ENCODE assay signal across 15 cellular contexts in genomic region chr17:37717627-37718382, GRCh38. TPM values are rescaled to one million over a fixed set of nuclear protein-coding genes. Genes with fewer than 3 reads are reported as not detected.
DNase-seq lines count a peak whose midpoint lies in the region; ATAC-seq and TF ChIP-seq lines count a peak whose summit lies in the region.
"Had no signal": no experiment of that assay in that cellular context is flagged by ENCODE, and none has a peak within 500 bp of the region (broad histone marks: within the 10 kb centered on the region; RNA-seq: fewer than 3 reads in every experiment).

No MANE protein-coding gene starts in this region.

- H3K4me2 ChIP-seq in hepatocyte: peak overlapping the region; percentile 66

- DNase-seq in activated T-cell treated with anti-CD3 and anti-CD28 coated beads, Interleukin-2, amount 50 U/mL, for 72 hours: no peak
- DNase-seq in activated T-cell treated with anti-CD3 and anti-CD28 coated beads for 4 hours: no peak
- peak; percentile 28 for DNase-seq in RPMI8226
- no peak for DNase-seq in hepatocyte (ENCODE audit: low spot score)
- DNase-seq in thyroid gland: peak in 1 of 2 donors; percentile 41
- no peak for DNase-seq in activated CD4-positive, alpha-beta T cell treated with anti-CD3 and anti-CD28 coated beads, Interleukin-2, amount 10 ng/mL, durations not matched to agents 24 days and 14 days
- DNase-seq in DMS114 treated with DMSO at 0.1 percent for 48 hours (lab: John Stamatoyannopoulos, UW; ENCODE audit: unreplicated experiment): no peak
- DNase-seq: NCI-H1436; NCI-H526 treated with DMSO at 0.1 percent for 48 hours; stimulated activated CD4-positive, alpha-beta T cell treated with anti-CD3 and anti-CD28 coated beads, Interleukin-12 subunit alpha, Interleukin-12 subunit beta, amount 100 ng/mL, for 4 hours; trophoblast cell had no signal

- ATAC-seq in activated T-cell treated with anti-CD3 and anti-CD28 coated beads, Interleukin-2, amount 50 U/mL, for 72 hours (replicated peaks in 1 of 2): peak; percentile 45 to 67
- ATAC-seq in HG03097 (IDR thresholded peaks at IDR 0.05; ENCODE audit: low FRiP score, unreplicated experiment): no peak

- TF ChIP-seq CTCF in hepatocyte (IDR thresholded peaks at IDR 0.05; ENCODE audit: poor library complexity) (no peak), thyroid gland (IDR thresholded peaks at IDR 0.05) (no peak)

- H3K4me3 Mint-ChIP-seq in activated T-cell treated with anti-CD3 and anti-CD28 coated beads, Interleukin-2, amount 50 U/mL, for 72 hours: no peak overlapping the region
- H3K4me3 Mint-ChIP-seq in activated CD4-positive, alpha-beta T cell treated with anti-CD3 and anti-CD28 coated beads, Interleukin-2, amount 10 ng/mL, durations not matched to agents 24 days and 14 days: no peak overlapping the region
- H3K4me3 Mint-ChIP-seq: IgD-negative memory B cell, WTC11 had no signal

- no peaks in the 10 kb centered on the region for H3K9me3 Mint-ChIP-seq in activated T-cell treated with anti-CD3 and anti-CD28 coated beads, Interleukin-2, amount 50 U/mL, for 72 hours
- H3K9me3 Mint-ChIP-seq in activated CD4-positive, alpha-beta T cell treated with anti-CD3 and anti-CD28 coated beads, Interleukin-2, amount 10 ng/mL, durations not matched to agents 24 days and 14 days: no peaks in the 10 kb centered on the region
- H3K9me3 Mint-ChIP-seq: IgD-negative memory B cell, WTC11 had no signal

- no peaks in the 10 kb centered on the region for H3K36me3 ChIP-seq in hepatocyte (replicated peaks; ENCODE audit: insufficient read depth, low read depth)
- H3K36me3 ChIP-seq in thyroid gland: no peaks in the 10 kb centered on the region

- no peaks in the 10 kb centered on the region for H3K9me3 ChIP-seq in hepatocyte (ENCODE audit: low read depth)
- H3K9me3 ChIP-seq in thyroid gland: no peaks in the 10 kb centered on the region

- intact Hi-C loops in thyroid gland (cut with DNase I): loop anchor here (10.0 kb wide), 1 partner anchor 63 kb away; no protein-coding TSS in a partner anchor
- intact Hi-C loops in activated CD4-positive, alpha-beta T cell treated with anti-CD3 and anti-CD28 coated beads, Interleukin-2, amount 10 ng/mL, durations not matched to agents 24 days and 14 days (cut with micrococcal nuclease): no loop called here

- H2AFZ ChIP-seq in hepatocyte: no peak overlapping the region

- no peaks in the 10 kb centered on the region for H3K9me2 ChIP-seq in hepatocyte (replicated peaks; ENCODE audit: insufficient read depth)

- H3K27ac Mint-ChIP-seq in activated T-cell treated with anti-CD3 and anti-CD28 coated beads, Interleukin-2, amount 50 U/mL, for 72 hours: no peak overlapping the region
- H3K27ac Mint-ChIP-seq in activated CD4-positive, alpha-beta T cell treated with anti-CD3 and anti-CD28 coated beads, Interleukin-2, amount 10 ng/mL, durations not matched to agents 24 days and 14 days: no peak overlapping the region
- H3K27ac Mint-ChIP-seq: IgD-negative memory B cell, WTC11 had no signal

- peaks cover 22% of the 10 kb centered on the region for H3K4me1 Mint-ChIP-seq in activated T-cell treated with anti-CD3 and anti-CD28 coated beads, Interleukin-2, amount 50 U/mL, for 72 hours (ENCODE audit: low read depth)
- peaks cover 4% of the 10 kb centered on the region for H3K4me1 Mint-ChIP-seq in activated CD4-positive, alpha-beta T cell treated with anti-CD3 and anti-CD28 coated beads, Interleukin-2, amount 10 ng/mL, durations not matched to agents 24 days and 14 days

- no peaks in the 10 kb centered on the region for H4K20me1 ChIP-seq in hepatocyte (ENCODE audit: insufficient read depth, poor library complexity, severe bottlenecking)

- no peaks in the 10 kb centered on the region for H3K27me3 ChIP-seq in hepatocyte
- no peaks in the 10 kb centered on the region for H3K27me3 ChIP-seq in thyroid gland

- no peak overlapping the region for H3K4me3 ChIP-seq in hepatocyte
- no peak overlapping the region for H3K4me3 ChIP-seq in thyroid gland (replicated peaks in 1 of 3)

- WGBS in hepatocyte (ENCODE audit: low lambda C conversion rate, missing lambda C conversion rate): 70% methylated on average over 3 of the region's 3 CpGs
- WGBS in thyroid gland, 2 donors: 49 to 51% methylated on average over 3 of the region's 3 CpGs

- peaks cover 27% of the 10 kb centered on the region for H3K4me1 ChIP-seq in hepatocyte (ENCODE audit: insufficient read depth)
- H3K4me1 ChIP-seq in thyroid gland: peaks cover 19 to 32% of the 10 kb centered on the region in 2 donors

- peaks cover 31% of the 10 kb centered on the region for H3K27me3 Mint-ChIP-seq in activated T-cell treated with anti-CD3 and anti-CD28 coated beads, Interleukin-2, amount 50 U/mL, for 72 hours (ENCODE audit: low read depth)
- peaks cover 41% of the 10 kb centered on the region for H3K27me3 Mint-ChIP-seq in activated CD4-positive, alpha-beta T cell treated with anti-CD3 and anti-CD28 coated beads, Interleukin-2, amount 10 ng/mL, durations not matched to agents 24 days and 14 days

- H3K27ac ChIP-seq in hepatocyte (peak overlapping the region; percentile 93), thyroid gland (peak overlapping the region; percentile 4 to 76 (median 76))

- no peaks in the 10 kb centered on the region for H3K36me3 Mint-ChIP-seq in activated T-cell treated with anti-CD3 and anti-CD28 coated beads, Interleukin-2, amount 50 U/mL, for 72 hours (ENCODE audit: insufficient read depth in 2 of 2)
- no peaks in the 10 kb centered on the region for H3K36me3 Mint-ChIP-seq in activated CD4-positive, alpha-beta T cell treated with anti-CD3 and anti-CD28 coated beads, Interleukin-2, amount 10 ng/mL, durations not matched to agents 24 days and 14 days (ENCODE audit: low read depth)
- H3K36me3 Mint-ChIP-seq: IgD-negative memory B cell, WTC11 had no signal

- TF ChIP-seq POLR2A in thyroid gland (IDR thresholded peaks at IDR 0.05): no peak

- peaks cover 5% of the 10 kb centered on the region for H3K79me2 ChIP-seq in hepatocyte

RNA-seq across cellular contexts. Expression of gene HNF1B, which starts 27.1 kb away (rescaled TPM):
- under 1 TPM; 0.19 to 0.48 TPM for total RNA-seq in activated T-cell treated with anti-CD3 and anti-CD28 coated beads, Interleukin-2, amount 50 U/mL, for 72 hours
- total RNA-seq in hepatocyte: 5.7 and 8.8 TPM in 2 replicates
- polyA plus RNA-seq in hepatocyte: 18.2 and 19.6 TPM in 2 replicates
- total RNA-seq in thyroid gland: not detected
- 2.2 and 2.9 TPM in 2 replicates for total RNA-seq in activated CD4-positive, alpha-beta T cell treated with anti-CD3 and anti-CD28 coated beads, Interleukin-2, amount 10 ng/mL, durations not matched to agents 24 days and 14 days
- total RNA-seq: SK-MEL-5 had no signal
- polyA plus RNA-seq: IgD-negative memory B cell had no signal
